17 cellular contexts compared by ENCODE assay signal in genomic region chr6:122035193-122035592, GRCh38.
A peak's percentile ranks its signal among the peaks of the same experiment; 100 is the strongest.
DNase-seq lines count a peak whose midpoint lies in the region; ATAC-seq, FAIRE-seq and TF ChIP-seq lines count a peak whose summit lies in the region.
"Had no signal": no experiment of that assay in that cellular context is flagged by ENCODE, and none has a peak within 500 bp of the region (broad histone marks: within the 10 kb centered on the region; RNA-seq: fewer than 3 reads in every experiment).

No MANE protein-coding gene starts in this region.

- H2AK5ac ChIP-seq in IMR-90 (ENCODE audit: low read depth, low read length) = no peak overlapping the region

- H3K79me1 ChIP-seq in IMR-90 (ENCODE audit: low read depth in 1 of 2, low read length in 2 of 2) = no peaks in the 10 kb centered on the region

- no peak overlapping the region for H3K9ac ChIP-seq in IMR-90 (ENCODE audit: low read depth, low read length)
- H3K9ac ChIP-seq: GM23248 had no signal

- no peak overlapping the region for H3K4ac ChIP-seq in IMR-90 (ENCODE audit: low read depth, low read length)

- in situ Hi-C loops in IMR-90 (cut with MboI; ENCODE audit: low sequenced_read_pairs) = no loop called here

- no peak for ATAC-seq in A549
- no peak for ATAC-seq in IMR-90 (ENCODE audit: low read depth)
- ATAC-seq in sciatic nerve = peak; percentile 52
- ATAC-seq in HG03097 (IDR thresholded peaks at IDR 0.05; ENCODE audit: low FRiP score, unreplicated experiment) = no peak

- FAIRE-seq in A549 (lab: Jason Lieb, UNC) = no peak
- FAIRE-seq: A204.1, GM12891 had no signal

- TF ChIP-seq CTCF in A549 (IDR thresholded peaks at IDR 0.05) (no peak), IMR-90 (conservative IDR thresholded peaks at IDR 0.05; ENCODE audit: low read depth, low read length) (no peak), fibroblast of mammary gland (conservative IDR thresholded peaks at IDR 0.05; ENCODE audit: control insufficient read depth, insufficient read depth, low read depth, low read length) (no peak)

- no peak overlapping the region for H3K56ac ChIP-seq in IMR-90 (ENCODE audit: extremely low read depth, insufficient read depth, low read length)

- no peak overlapping the region; the same call in 1 of the 2 replicates for H3K23ac ChIP-seq in IMR-90 (ENCODE audit: low read depth, low read length)

- 0 out of 2 replicates have a peak overlapping the region, but pooled peaks have one; percentile 44 for H2BK20ac ChIP-seq in IMR-90 (ENCODE audit: low read depth, low read length)

- H3K9me3 ChIP-seq in A549 (no peaks in the 10 kb centered on the region), IMR-90 (ENCODE audit: control insufficient read depth, insufficient read depth, low read length) (no peaks in the 10 kb centered on the region)
- H3K9me3 ChIP-seq: BE2C had no signal

- H2BK5ac ChIP-seq in IMR-90 (ENCODE audit: low read depth, low read length, poor library complexity, severe bottlenecking) = no peak overlapping the region

- H2BK120ac ChIP-seq in IMR-90 (ENCODE audit: low read depth, low read length) = no peak overlapping the region

- dilution Hi-C loops in IMR-90 (cut with HindIII; ENCODE audit: low sequenced_read_pairs, unreplicated experiment) = no loop called here

- H3K14ac ChIP-seq in IMR-90 (replicated peaks; ENCODE audit: low read depth, low read length) = no peak overlapping the region

- H3K27ac ChIP-seq in A549 (no peak overlapping the region), IMR-90 (ENCODE audit: insufficient read depth, low read length) (no peak overlapping the region)
- H3K27ac ChIP-seq: C4-2B, GM23248 had no signal

- no peaks in the 10 kb centered on the region for H3K27me3 ChIP-seq in IMR-90 (ENCODE audit: control insufficient read depth, insufficient read depth, low read length)
- H3K27me3 ChIP-seq: BE2C had no signal

- H4K8ac ChIP-seq in IMR-90 (ENCODE audit: low read depth in 2 of 2, low read length in 2 of 2) = no peak overlapping the region

- intact Hi-C loops in IMR-90 (cut with micrococcal nuclease) = loop anchor here (10.0 kb wide), 2 partner anchors 340 to 450 kb away; no protein-coding TSS in a partner anchor
- intact Hi-C loops in sciatic nerve (cut with DNase I) = loop anchor here (10.0 kb wide), 1 partner anchor 600 kb away; the partner anchor contains the start of gene GJA1

- H4K91ac ChIP-seq in IMR-90 (ENCODE audit: insufficient read depth, low read depth, low read length) = no peak overlapping the region; the same call in 1 of the 2 replicates

- H3K36me3 ChIP-seq in IMR-90 (ENCODE audit: control insufficient read depth, insufficient read depth, low read length) = no peaks in the 10 kb centered on the region
- H3K36me3 ChIP-seq: BE2C had no signal

- TF ChIP-seq POLR2A in A549 (IDR thresholded peaks at IDR 0.05; ENCODE audit: low read length) (no peak), IMR-90 (IDR thresholded peaks at IDR 0.05; ENCODE audit: low read depth, low read length) (no peak)

- no peak overlapping the region for H3K18ac ChIP-seq in IMR-90 (ENCODE audit: low read depth, low read length)

- no peak for TF ChIP-seq EP300 in A549 (IDR thresholded peaks at IDR 0.05)

- H3K4me1 ChIP-seq in A549 = 0 out of 3 replicates have a peak, but pooled peaks cover 3% of the 10 kb centered on the region
- H3K4me1 ChIP-seq in IMR-90 (ENCODE audit: control insufficient read depth, insufficient read depth, low read length) = no peaks in the 10 kb centered on the region
- H3K4me1 ChIP-seq: BE2C had no signal

- H2AK9ac ChIP-seq in IMR-90 (replicated peaks; ENCODE audit: low read depth, low read length, poor library complexity) = peak overlapping the region; percentile 10

- BruUV-seq in IMR-90 (replicated peaks; lab: Mats Ljungman, UMichigan) = no TSS peak

- CTCF ChIA-PET in A549 (lab: Yijun Ruan, JAX) (no interaction called here), IMR-90 (lab: Yijun Ruan, JAX) (no interaction called here)

- no peaks in the 10 kb centered on the region for H4K20me1 ChIP-seq in IMR-90 (ENCODE audit: insufficient read depth, low read length)

- POLR2A ChIA-PET in A549 (lab: Yijun Ruan, JAX) = no interaction called here
- POLR2A ChIA-PET in IMR-90 (lab: Charles Lee; ENCODE audit: unreplicated experiment) = no interaction called here

- 63% methylated on average over 3 of the region's 3 CpGs for WGBS in A549 (ENCODE audit: missing lambda C conversion rate)
- no CpG with 5 or more reads among the region's 3 CpGs for WGBS in IMR-90 (ENCODE audit: extremely low coverage in 2 of 2, insufficient read length in 1 of 2), 2 experiments

- DNase-seq in A549 (ENCODE audit: low read depth in 1 of 2, low spot score in 1 of 2) = no peak
- DNase-seq in IMR-90 = no peak
- peak; percentile 2 for DNase-seq in fibroblast of mammary gland (ENCODE audit: low read depth)
- DNase-seq in sciatic nerve (ENCODE audit: low spot score) = no peak
- no peak for DNase-seq in A172 (ENCODE audit: low spot score)
- DNase-seq in NCI-H1694 (lab: John Stamatoyannopoulos, UW) = no peak
- DNase-seq: BE2C; CD4-positive, alpha-beta memory T cell; DMS153; DMS79 treated with DMSO at 0.1 percent for 48 hours; EL; GM23248; H9 had no signal

- H4K5ac ChIP-seq in IMR-90 (ENCODE audit: low read depth, low read length) = no peak overlapping the region; the same call in 1 of the 2 replicates

- no peaks in the 10 kb centered on the region for H3K9me1 ChIP-seq in IMR-90 (ENCODE audit: insufficient read depth, low read length)

- H3K4me2 ChIP-seq in A549 = no peak overlapping the region
- no peak overlapping the region for H3K4me2 ChIP-seq in IMR-90 (ENCODE audit: low read depth, low read length)

- no peak overlapping the region for H2AFZ ChIP-seq in IMR-90 (replicated peaks; ENCODE audit: low read length, poor library complexity)
- H2AFZ ChIP-seq: GM23248 had no signal

- no peak overlapping the region for H3K4me3 ChIP-seq in A549
- H3K4me3 ChIP-seq in IMR-90 (ENCODE audit: insufficient read depth, low read depth, low read length) = no peak overlapping the region
- no peak overlapping the region for H3K4me3 ChIP-seq in fibroblast of mammary gland (ENCODE audit: control insufficient read depth, low read depth, low read length)
- H3K4me3 ChIP-seq: GM23248 had no signal

- H2BK15ac ChIP-seq in IMR-90 (ENCODE audit: low read depth, low read length) = no peak overlapping the region

- no peak for TF ChIP-seq RAD21 in A549 (conservative IDR thresholded peaks at IDR 0.05 in 1 of 2, IDR thresholded peaks at IDR 0.05 in 1 of 2)
- no peak for TF ChIP-seq RAD21 in IMR-90 (IDR thresholded peaks at IDR 0.05; ENCODE audit: low read length)

TF ChIP-seq in A549, 52 proteins besides CTCF, POLR2A, EP300 and RAD21:
- no peak for TF ChIP-seq CHD2 (IDR thresholded peaks at IDR 0.05; ENCODE audit: low read length, partially characterized antibody)
- TF ChIP-seq MAFK (IDR thresholded peaks at IDR 0.05; ENCODE audit: partially characterized antibody) = peak; percentile 26

TF ChIP-seq in IMR-90, 13 proteins besides CTCF, POLR2A, EP300 and RAD21:
- TF ChIP-seq MAFK (IDR thresholded peaks at IDR 0.05; ENCODE audit: low read depth, low read length) (peak; percentile 33), ELK1 (IDR thresholded peaks at IDR 0.05; ENCODE audit: borderline replicate concordance, low read depth, low read length) (no peak)
